In the genomic region with DNA sequence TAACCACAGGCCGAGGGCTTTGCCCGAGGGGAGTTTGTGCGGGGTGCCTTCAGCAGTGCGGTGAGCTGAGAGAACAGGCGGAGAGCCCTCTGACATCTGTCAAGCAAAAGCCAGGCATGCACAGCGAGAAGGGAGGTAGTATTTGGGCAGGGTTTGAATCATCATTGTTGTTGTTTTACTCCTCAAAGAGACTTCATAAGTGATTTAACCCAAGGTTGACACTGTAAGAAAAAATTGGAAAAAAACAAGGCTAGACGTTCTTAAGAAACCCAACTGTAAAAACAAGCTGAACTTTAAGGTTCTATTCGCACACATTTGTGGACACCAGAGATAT, we compare ENCODE assay signal across 7 cellular contexts. TPM values are rescaled to one million over a fixed set of nuclear protein-coding genes. Genes with fewer than 3 reads are reported as not detected.
DNase-seq lines count a peak whose midpoint lies in the region; ATAC-seq and TF ChIP-seq lines count a peak whose summit lies in the region.

No MANE protein-coding gene starts in this region.

- H3K9me3 ChIP-seq in OCI-LY3 (ENCODE audit: insufficient read depth, low read length) (no peaks in the 10 kb centered on the region), gastrocnemius medialis (no peaks in the 10 kb centered on the region)

- H3K4me3 ChIP-seq in GM12875 (ENCODE audit: low read depth, low read length), result peak overlapping the region; percentile 95
- no peak overlapping the region for H3K4me3 ChIP-seq in OCI-LY3 (ENCODE audit: low read length)
- peak overlapping the region; percentile 61 for H3K4me3 ChIP-seq in fibroblast of mammary gland (ENCODE audit: control insufficient read depth, low read depth, low read length)
- H3K4me3 ChIP-seq in gastrocnemius medialis, result peak overlapping the region; percentile 58 to 87 (median 66)

- intact Hi-C loops in gastrocnemius medialis (cut with DNase I; ENCODE audit: low total_unique reads), result no loop called here

- in situ Hi-C loops in gastrocnemius medialis (cut with MboI; ENCODE audit: low sequenced_read_pairs in 4 of 4), result no loop called here

- peaks cover 6% of the 10 kb centered on the region; the same call in 1 of the 2 replicates for H3K79me2 ChIP-seq in OCI-LY3 (ENCODE audit: low read length)

- H3K4me1 ChIP-seq in OCI-LY3 (ENCODE audit: low read length), result peaks cover 5% of the 10 kb centered on the region; the same call in 1 of the 2 replicates
- peaks cover 0 to 7% of the 10 kb centered on the region in 2 donors for H3K4me1 ChIP-seq in gastrocnemius medialis

- no peaks in the 10 kb centered on the region for H4K20me1 ChIP-seq in OCI-LY3 (ENCODE audit: insufficient read depth, low read length)

- ATAC-seq in gastrocnemius medialis (no peak), GM19452 (IDR thresholded peaks at IDR 0.05; ENCODE audit: unreplicated experiment) (no peak), HG03460 (IDR thresholded peaks at IDR 0.05; ENCODE audit: unreplicated experiment) (no peak)

- H3K36me3 ChIP-seq in OCI-LY3 (replicated peaks; ENCODE audit: low read depth, low read length) (peaks cover 3% of the 10 kb centered on the region), gastrocnemius medialis (no peaks in the 10 kb centered on the region)

- H3K9ac ChIP-seq in OCI-LY3 (ENCODE audit: low read length), result no peak overlapping the region

- no peak for TF ChIP-seq POLR2A in gastrocnemius medialis (IDR thresholded peaks at IDR 0.05)

- DNase-seq in fibroblast of mammary gland (ENCODE audit: low read depth) (no peak), gastrocnemius medialis (no peak), hepatic stellate cell (ENCODE audit: low spot score) (no peak)

- no peak overlapping the region for H3K27ac ChIP-seq in OCI-LY3 (ENCODE audit: low read length)
- H3K27ac ChIP-seq in gastrocnemius medialis, result no peak overlapping the region

- peak overlapping the region; percentile 88; the same call in 1 of the 2 replicates for H3K4me2 ChIP-seq in OCI-LY3 (ENCODE audit: low read length)

- no peak for TF ChIP-seq CTCF in GM12875 (IDR thresholded peaks at IDR 0.05; ENCODE audit: borderline replicate concordance, insufficient read depth, low read depth, low read length)
- no peak for TF ChIP-seq CTCF in OCI-LY3 (IDR thresholded peaks at IDR 0.05; ENCODE audit: low read depth, low read length)
- no peak for TF ChIP-seq CTCF in fibroblast of mammary gland (conservative IDR thresholded peaks at IDR 0.05; ENCODE audit: control insufficient read depth, insufficient read depth, low read depth, low read length)
- no peak for TF ChIP-seq CTCF in gastrocnemius medialis (IDR thresholded peaks at IDR 0.05 in 4 of 5, conservative IDR thresholded peaks at IDR 0.05 in 1 of 5)

- no peak overlapping the region for H2AFZ ChIP-seq in OCI-LY3 (ENCODE audit: low read depth, low read length)

- H3K27me3 ChIP-seq in OCI-LY3 (ENCODE audit: low read depth, low read length), result no peaks in the 10 kb centered on the region
- no peaks in the 10 kb centered on the region for H3K27me3 ChIP-seq in gastrocnemius medialis

RNA-seq across cellular contexts. Expression of gene ADAM22, which starts 1.3 kb away (rescaled TPM):
- under 1 TPM; 0.07 to 0.31 (median 0.14) TPM for total RNA-seq in gastrocnemius medialis

RNA-seq across cellular contexts. Expression of gene DBF4, which starts 59.0 kb away (rescaled TPM):
- 1 to 10 TPM; 2.2 to 5.9 (median 3.2) TPM for total RNA-seq in gastrocnemius medialis

RNA-seq across cellular contexts. Expression of gene SLC25A40, which starts 59.2 kb away (rescaled TPM):
- total RNA-seq in gastrocnemius medialis, result 10 to 100 TPM in 2 of 4 donors, 1 to 10 TPM in 2; 3.2 to 14.8 (median 8.6) TPM
